ENCODE assay signal across 10 cellular contexts in the genomic region with DNA sequence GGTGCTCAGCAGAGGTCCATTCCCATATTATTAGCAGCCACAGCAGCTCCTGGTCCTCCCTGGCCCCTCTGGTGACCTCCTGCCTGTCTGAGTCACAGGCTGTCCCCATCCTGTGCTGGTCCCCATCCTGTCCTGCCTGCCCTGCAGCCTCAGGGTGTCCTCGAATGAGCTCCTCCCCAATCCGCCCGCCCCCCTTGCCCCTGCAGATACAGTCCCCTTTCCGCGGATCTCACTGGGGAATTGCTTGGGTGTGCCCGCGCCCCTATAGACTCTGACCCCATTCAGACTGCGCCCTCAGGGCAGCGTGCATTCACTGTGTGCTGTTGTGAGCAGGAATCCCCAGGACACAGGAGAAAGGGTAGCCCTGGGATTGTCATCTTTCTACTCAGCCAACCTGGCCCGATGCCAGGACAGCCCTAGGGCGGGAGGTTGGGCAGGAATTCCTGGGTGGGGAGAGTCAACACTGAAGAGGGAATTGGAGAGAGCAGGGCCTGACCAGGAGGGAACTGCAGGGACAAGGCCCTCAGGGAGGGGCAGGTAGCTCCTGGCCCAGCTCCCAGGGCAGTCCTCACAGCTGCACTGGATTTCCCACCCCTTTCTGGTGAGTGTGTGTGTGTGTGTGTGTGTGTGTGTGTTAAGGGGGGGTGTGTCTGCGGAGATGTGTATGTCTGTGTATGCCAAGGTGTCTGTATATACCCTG. TPM values are rescaled to one million over a fixed set of nuclear protein-coding genes. Genes with fewer than 3 reads are reported as not detected.
DNase-seq lines count a peak whose midpoint lies in the region; ATAC-seq and TF ChIP-seq lines count a peak whose summit lies in the region.
"Had no signal": no experiment of that assay in that cellular context is flagged by ENCODE, and none has a peak within 500 bp of the region (broad histone marks: within the 10 kb centered on the region; RNA-seq: fewer than 3 reads in every experiment).

No MANE protein-coding gene starts in this region.

- in situ Hi-C loops in astrocyte of the spinal cord (cut with HindIII; ENCODE audit: low sequenced_read_pairs), result no loop called here

- CTCF ChIA-PET in Caco-2 (lab: Charles Lee), result interaction anchor here (0.5 to 1.9 kb wide), 2 partner anchors 8 to 804 kb away, joined by 3 to 13 read pairs; a partner anchor contains a TSS

- H3K9me3 ChIP-seq in Caco-2, result peaks cover 3% of the 10 kb centered on the region; the same call in 1 of the 2 replicates
- no peaks in the 10 kb centered on the region for H3K9me3 ChIP-seq in right lobe of liver

- no peaks in the 10 kb centered on the region for H3K36me3 ChIP-seq in Caco-2 (ENCODE audit: control insufficient read depth, insufficient read depth, low read length)
- H3K36me3 ChIP-seq in right lobe of liver, result no peaks in the 10 kb centered on the region

- peak; percentile 86 to 90 for DNase-seq in Caco-2
- peak; percentile 29 for DNase-seq in NCI-H187 treated with DMSO at 0.1 percent for 48 hours (lab: John Stamatoyannopoulos, UW)
- DNase-seq in astrocyte of the spinal cord (ENCODE audit: low read depth, low spot score), result peak; percentile 32
- peak; percentile 63 to 65 (median 65) for DNase-seq in right lobe of liver
- DNase-seq in NK-92 (lab: John Stamatoyannopoulos, UW; ENCODE audit: unreplicated experiment), result no peak
- no peak for DNase-seq in C1 segment of cervical spinal cord (lab: John Stamatoyannopoulos, UW)
- DNase-seq: activated CD4-positive, alpha-beta T cell treated with anti-CD3 and anti-CD28 coated beads for 36 hours; DND-41 had no signal

- H3K4me1 Mint-ChIP-seq in Caco-2 (ENCODE audit: low read depth, unreplicated experiment), result peaks cover 30% of the 10 kb centered on the region
- H3K4me1 Mint-ChIP-seq: activated CD4-positive, alpha-beta T cell treated with anti-CD3 and anti-CD28 coated beads for 36 hours had no signal

- H3K4me1 ChIP-seq in Caco-2 (peaks cover 34% of the 10 kb centered on the region), right lobe of liver (no peaks in the 10 kb centered on the region)

- 57% methylated on average over 5 of the region's 12 CpGs for WGBS in right lobe of liver (ENCODE audit: insufficient coverage, low coverage, low lambda C conversion rate, missing lambda C conversion rate)

- ATAC-seq in right lobe of liver (peak; percentile 63 to 79 (median 66)), HG02840 (IDR thresholded peaks at IDR 0.05; ENCODE audit: low FRiP score, unreplicated experiment) (no peak), HG02798 (IDR thresholded peaks at IDR 0.05; ENCODE audit: poor library complexity, unreplicated experiment) (no peak)
- ATAC-seq: activated CD4-positive, alpha-beta T cell treated with anti-CD3 and anti-CD28 coated beads for 36 hours had no signal

- H3K27me3 ChIP-seq in Caco-2 (replicated peaks; ENCODE audit: control insufficient read depth, insufficient read depth, low read length), result no peaks in the 10 kb centered on the region
- H3K27me3 ChIP-seq in right lobe of liver, result no peaks in the 10 kb centered on the region

- intact Hi-C loops in Caco-2 (cut with micrococcal nuclease; ENCODE audit: unreplicated experiment), result loop anchor here (2.0 kb wide), 1 partner anchor 19 kb away; no protein-coding TSS in a partner anchor
- intact Hi-C loops in right lobe of liver (cut with DNase I), result no loop called here

- H3K9me3 Mint-ChIP-seq in Caco-2 (ENCODE audit: unreplicated experiment), result no peaks in the 10 kb centered on the region

- H3K36me3 Mint-ChIP-seq in Caco-2 (ENCODE audit: insufficient read depth, unreplicated experiment), result peaks cover 26% of the 10 kb centered on the region

- BruUV-seq in Caco-2 (replicated peaks; lab: Mats Ljungman, UMichigan), result no TSS peak

- POLR2A ChIA-PET in Caco-2 (lab: Charles Lee), result no interaction called here

- H3K27me3 Mint-ChIP-seq in Caco-2 (ENCODE audit: insufficient read depth, unreplicated experiment), result no peaks in the 10 kb centered on the region

- H3K4me3 ChIP-seq in Caco-2 (ENCODE audit: low read depth, low read length), result no peak overlapping the region
- H3K4me3 ChIP-seq in astrocyte of the spinal cord (ENCODE audit: low read depth, low read length), result no peak overlapping the region
- no peak overlapping the region for H3K4me3 ChIP-seq in right lobe of liver

- no peak overlapping the region for H3K27ac ChIP-seq in right lobe of liver

- TF ChIP-seq CTCF in Caco-2 (IDR thresholded peaks at IDR 0.05; ENCODE audit: insufficient read depth in 1 of 2, low read depth in 1 of 2, low read length in 1 of 2, severe bottlenecking in 1 of 2, unreplicated experiment in 1 of 2), result no peak
- TF ChIP-seq CTCF in astrocyte of the spinal cord (IDR thresholded peaks at IDR 0.05; ENCODE audit: low read depth, low read length), result no peak
- no peak for TF ChIP-seq CTCF in right lobe of liver (IDR thresholded peaks at IDR 0.05)

- H3K4me3 Mint-ChIP-seq in Caco-2 (ENCODE audit: unreplicated experiment), result peak overlapping the region; percentile 60
- H3K4me3 Mint-ChIP-seq: activated CD4-positive, alpha-beta T cell treated with anti-CD3 and anti-CD28 coated beads for 36 hours had no signal

- peak overlapping the region; percentile 51 for H3K27ac Mint-ChIP-seq in Caco-2 (ENCODE audit: unreplicated experiment)
- H3K27ac Mint-ChIP-seq: activated CD4-positive, alpha-beta T cell treated with anti-CD3 and anti-CD28 coated beads for 36 hours had no signal

- no peak for TF ChIP-seq POLR2A in right lobe of liver (IDR thresholded peaks at IDR 0.05)

RNA-seq across cellular contexts. Expression of a gene that starts 1.1 kb away (rescaled TPM):
- 24.1 and 28.8 TPM in 2 replicates for total RNA-seq in Caco-2 (2022)
- not detected for total RNA-seq in right lobe of liver
- total RNA-seq: activated CD4-positive, alpha-beta T cell treated with anti-CD3 and anti-CD28 coated beads for 36 hours had no signal

RNA-seq across cellular contexts. Expression of a gene that starts 12.5 kb away (rescaled TPM):
- total RNA-seq in Caco-2 (2022) (0.75 TPM in 1 of 2 replicates, not detected in the other), right lobe of liver (1 to 10 TPM in 4 of 6 experiments, not detected in 2; 1.8 to 3.3 (median 2.7) TPM)
- total RNA-seq: activated CD4-positive, alpha-beta T cell treated with anti-CD3 and anti-CD28 coated beads for 36 hours had no signal

Comparison
In these comparisons a context has a peak if more than half of its experiments do, and no peak if none do; other contexts are left out.
1. DNase-seq: peak in Caco-2 (2 of 2), NCI-H187 treated with DMSO at 0.1 percent for 48 hours (single experiment), astrocyte of the spinal cord (single experiment) and right lobe of liver (3 of 3); none in NK-92 (single experiment) and C1 segment of cervical spinal cord (0 of 14).
2. ATAC-seq: peak in right lobe of liver (4 of 4); none in HG02840 (single experiment) and HG02798 (single experiment).
3. RNA of a gene that starts 1.1 kb away (total RNA-seq): 24.1 to 28.8 TPM in Caco-2; not detected in right lobe of liver; every median in the first group is over 10 times any median in the second.